In genomic region chr6:149478631-149479314, GRCh38 we compare ENCODE assay signal across 1 cellular context.
A peak's percentile ranks its signal among the peaks of the same experiment; 100 is the strongest.
TF ChIP-seq lines count a peak whose summit lies in the region.

No MANE protein-coding gene starts in this region.

TF ChIP-seq in HepG2, 621 proteins besides CTCF, POLR2A, EP300 and RAD21:
- TF ChIP-seq ATAD3A (CRISPR knock-in tag; IDR thresholded peaks at IDR 0.05): no peak
- TF ChIP-seq ZNF121 (CRISPR knock-in tag; IDR thresholded peaks at IDR 0.05): peak; percentile 84
